ENCODE assay signal across 8 cellular contexts in the genomic region with DNA sequence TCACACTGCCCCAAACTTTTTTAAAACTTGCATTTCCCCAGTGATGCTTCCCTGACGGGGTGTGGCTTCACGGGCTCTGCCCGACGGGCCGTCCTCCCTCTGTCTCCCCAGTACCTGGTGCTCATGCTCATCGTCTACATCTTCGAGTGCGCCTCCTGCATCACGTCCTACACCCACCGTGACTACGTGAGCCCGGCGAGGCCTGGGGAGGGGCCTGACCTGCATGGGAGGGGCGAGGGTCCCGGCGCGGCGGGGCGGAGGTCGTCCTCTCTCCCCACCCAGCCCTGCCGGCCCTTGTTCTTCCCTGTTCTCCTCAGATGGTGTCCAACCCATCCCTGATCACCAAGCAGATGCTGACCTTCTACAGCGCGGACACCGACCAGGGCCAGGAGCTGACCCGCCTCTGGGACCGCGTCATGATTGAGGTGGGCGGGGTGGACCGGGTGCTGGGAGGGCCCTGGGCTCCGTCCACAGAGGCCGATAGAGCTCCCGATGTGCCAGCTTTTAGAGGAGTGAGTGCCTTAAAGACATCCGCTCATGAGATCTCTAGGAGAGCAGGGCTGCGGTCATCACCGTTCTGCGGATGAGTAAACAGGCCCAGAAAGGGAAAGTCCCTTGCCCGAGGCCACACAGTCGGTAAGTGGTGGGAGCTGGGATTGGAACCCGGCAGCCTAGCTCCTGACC. TPM values are rescaled to one million over a fixed set of nuclear protein-coding genes. Genes with fewer than 3 reads are reported as not detected.
DNase-seq lines count a peak whose midpoint lies in the region; ATAC-seq and TF ChIP-seq lines count a peak whose summit lies in the region.

No MANE protein-coding gene starts in this region.

- peaks cover 65% of the 10 kb centered on the region for H3K27me3 Mint-ChIP-seq in mesothelial cell of epicardium (ENCODE audit: low read depth)

- intact Hi-C loops in dorsolateral prefrontal cortex (cut with DNase I): no loop called here

- H3K4me1 Mint-ChIP-seq in mesothelial cell of epicardium: peaks cover 3% of the 10 kb centered on the region

- TF ChIP-seq CTCF in dorsolateral prefrontal cortex (IDR thresholded peaks at IDR 0.05 in 54 of 56, conservative IDR thresholded peaks at IDR 0.05 in 2 of 56; ENCODE audit: low read depth in 1 of 56, partially characterized antibody in 56 of 56): no peak
- TF ChIP-seq CTCF in mesothelial cell of epicardium (IDR thresholded peaks at IDR 0.05; ENCODE audit: unreplicated experiment): no peak

- H3K27ac Mint-ChIP-seq in mesothelial cell of epicardium: no peak overlapping the region

- ATAC-seq in HG03095 (IDR thresholded peaks at IDR 0.05; ENCODE audit: unreplicated experiment): no peak

- H3K27ac ChIP-seq in dorsolateral prefrontal cortex: no peak overlapping the region

- no peaks in the 10 kb centered on the region for H3K36me3 Mint-ChIP-seq in mesothelial cell of epicardium

- H3K4me3 ChIP-seq in dorsolateral prefrontal cortex: peak overlapping the region in 31 of 59 donors; percentile 1 to 60 (median 24)

- no peaks in the 10 kb centered on the region for H3K9me3 Mint-ChIP-seq in mesothelial cell of epicardium

- DNase-seq in AG08396 (ENCODE audit: low spot score) (peak; percentile 86), HK-2 (ENCODE audit: unreplicated experiment) (peak; percentile 83), dorsolateral prefrontal cortex (no peak), mesothelial cell of epicardium (ENCODE audit: low spot score in 2 of 2, unreplicated experiment in 2 of 2) (peak in 1 of 2 experiments; percentile 49), stromal cell of bone marrow (ENCODE audit: low read depth) (peak; percentile 29), NOMO-1 treated with DMSO at 0.1 percent for 48 hours (lab: John Stamatoyannopoulos, UW; ENCODE audit: unreplicated experiment) (no peak)
- peak; percentile 26 to 27 for DNase-seq in activated CD4-positive, alpha-beta T cell treated with anti-CD3 and anti-CD28 coated beads for 24 hours (ENCODE audit: low read depth in 2 of 2)

- peaks cover 0 to 50% (median 27%) of the 10 kb centered on the region in 45 donors for H3K27me3 ChIP-seq in dorsolateral prefrontal cortex

- H3K4me3 Mint-ChIP-seq in mesothelial cell of epicardium: peak overlapping the region; percentile 68

RNA-seq across cellular contexts. Expression of a gene that starts 6.9 kb away (rescaled TPM):
- total RNA-seq in dorsolateral prefrontal cortex (1 to 10 TPM in 5 of 120 experiments, under 1 TPM in 12, not detected in 103; 0.39 to 1.3 (median 0.61) TPM), mesothelial cell of epicardium (1.8 to 2.3 TPM (median 2.0 TPM) in 3 replicates)

RNA-seq across cellular contexts. Expression of a gene that starts 25.1 kb away (rescaled TPM):
- total RNA-seq in dorsolateral prefrontal cortex (100 to 1,000 TPM; 243 to 552 (median 394) TPM), mesothelial cell of epicardium (273 to 293 TPM (median 284 TPM) in 3 replicates)

RNA-seq across cellular contexts. Expression of a gene that starts 31.1 kb away (rescaled TPM):
- total RNA-seq in dorsolateral prefrontal cortex (under 1 TPM in 1 of 120 experiments, not detected in 119; 0.54 TPM), mesothelial cell of epicardium (not detected in 3 replicates)

RNA-seq across cellular contexts. Expression of a gene that starts 31.7 kb away (rescaled TPM):
- 1 to 10 TPM in 12 of 120 experiments, under 1 TPM in 10, not detected in 98; 0.29 to 1.8 (median 1.1) TPM for total RNA-seq in dorsolateral prefrontal cortex
- 1.4 to 2.1 TPM (median 1.5 TPM) in 3 replicates for total RNA-seq in mesothelial cell of epicardium

RNA-seq across cellular contexts. Expression of a gene that starts 44.4 kb away (rescaled TPM):
- 10 to 100 TPM; 36.6 to 66.9 (median 49.4) TPM for total RNA-seq in dorsolateral prefrontal cortex
- 63.7 to 70.6 TPM (median 66.4 TPM) in 3 replicates for total RNA-seq in mesothelial cell of epicardium

Comparison
In these comparisons a context has a peak if more than half of its experiments do, and no peak if none do; other contexts are left out.
1. DNase-seq: peak in AG08396 (single experiment), HK-2 (single experiment), activated CD4-positive, alpha-beta T cell treated with anti-CD3 and anti-CD28 coated beads for 24 hours (2 of 2) and stromal cell of bone marrow (single experiment); none in dorsolateral prefrontal cortex (0 of 10) and NOMO-1 treated with DMSO at 0.1 percent for 48 hours (single experiment).